In genomic region chr1:63863137-63863536, GRCh38 we compare ENCODE assay signal across 25 cellular contexts.
"Had no signal": no experiment of that assay in that cellular context is flagged by ENCODE, and none has a peak within 500 bp of the region (broad histone marks: within the 10 kb centered on the region; RNA-seq: fewer than 3 reads in every experiment).

No MANE protein-coding gene starts in this region.

- H3K27me3 Mint-ChIP-seq: stimulated activated naive CD8-positive, alpha-beta T cell treated with anti-CD3 and anti-CD28 coated beads, Interleukin-15, amount 100 ng/mL, for 72 hours had no signal

- H3K27ac Mint-ChIP-seq: immature natural killer cell; mesothelial cell of epicardium; naive thymus-derived CD4-positive, alpha-beta T cell; stimulated activated naive CD8-positive, alpha-beta T cell treated with anti-CD3 and anti-CD28 coated beads, Interleukin-15, amount 100 ng/mL, for 72 hours had no signal

- H3K4me3 Mint-ChIP-seq: immature natural killer cell; mesothelial cell of epicardium; naive thymus-derived CD4-positive, alpha-beta T cell; nephron; stimulated activated naive CD8-positive, alpha-beta T cell treated with anti-CD3 and anti-CD28 coated beads, Interleukin-15, amount 100 ng/mL, for 72 hours had no signal

- H3K9me3 Mint-ChIP-seq: immature natural killer cell; mesothelial cell of epicardium; nephron; stimulated activated naive CD8-positive, alpha-beta T cell treated with anti-CD3 and anti-CD28 coated beads, Interleukin-15, amount 100 ng/mL, for 72 hours had no signal

- H3K4me1 Mint-ChIP-seq: immature natural killer cell; naive thymus-derived CD4-positive, alpha-beta T cell; stimulated activated naive CD8-positive, alpha-beta T cell treated with anti-CD3 and anti-CD28 coated beads, Interleukin-15, amount 100 ng/mL, for 72 hours had no signal

- ATAC-seq: left lobe of liver; naive thymus-derived CD4-positive, alpha-beta T cell; sciatic nerve; stimulated activated naive CD8-positive, alpha-beta T cell treated with anti-CD3 and anti-CD28 coated beads, Interleukin-15, amount 100 ng/mL, for 72 hours had no signal

- DNase-seq: dermis blood vessel endothelial cell; effector memory CD4-positive, alpha-beta T cell; erythroblast; esophagus squamous epithelium; foreskin melanocyte; glutamatergic neuron; hypothalamus; immature natural killer cell; islet precursor cell; mesenchymal stem cell; naive thymus-derived CD4-positive, alpha-beta T cell; occipital lobe; ovary; posterior cingulate gyrus; stimulated activated CD4-positive, alpha-beta T cell treated with anti-CD3 and anti-CD28 coated beads, Interleukin-12 subunit alpha, Interleukin-12 subunit beta, amount 100 ng/mL, for 4 hours; stimulated activated CD4-positive, alpha-beta T cell treated with anti-CD3 and anti-CD28 coated beads, Interleukin-1b, Interleukin-23, amount 100 ng/mL, for 48 hours; stimulated activated CD4-positive, alpha-beta T cell treated with anti-CD3 and anti-CD28 coated beads, Interleukin-4, amount 100 ng/mL, for 1 hour; stimulated activated CD8-positive, alpha-beta memory T cell treated with anti-CD3 and anti-CD28 coated beads, Interleukin-4, amount 100 ng/mL, for 48 hours; stimulated activated naive CD4-positive, alpha-beta T cell; stimulated activated naive CD8-positive, alpha-beta T cell treated with anti-CD3 and anti-CD28 coated beads, Interleukin-15, amount 100 ng/mL, for 72 hours; transverse colon had no signal

- H3K36me3 Mint-ChIP-seq: immature natural killer cell; mesothelial cell of epicardium; naive thymus-derived CD4-positive, alpha-beta T cell had no signal
